16 cellular contexts compared by ENCODE assay signal in the genomic region with DNA sequence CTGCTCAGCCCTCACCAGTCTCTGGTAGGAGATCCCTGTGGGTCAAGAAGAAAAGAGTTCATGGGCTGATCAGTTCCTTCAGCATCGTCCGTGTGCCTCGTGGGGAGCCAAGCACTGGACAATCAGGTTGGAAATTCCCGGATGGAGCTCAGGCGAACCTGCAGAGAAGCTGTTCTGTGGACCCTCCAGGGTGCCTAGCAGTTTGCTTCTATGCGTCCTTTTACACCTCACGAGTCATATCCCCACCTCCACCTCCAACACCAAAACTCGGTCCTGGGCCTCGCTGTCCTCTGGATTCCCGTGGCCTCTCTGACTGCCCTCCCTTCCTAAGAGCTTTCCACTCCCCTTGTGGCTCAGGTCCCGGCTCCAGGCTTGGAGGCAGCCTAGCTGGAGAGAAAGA. TPM values are rescaled to one million over a fixed set of nuclear protein-coding genes. Genes with fewer than 3 reads are reported as not detected.
"Had no signal": no experiment of that assay in that cellular context is flagged by ENCODE, and none has a peak within 500 bp of the region (broad histone marks: within the 10 kb centered on the region; RNA-seq: fewer than 3 reads in every experiment).

No MANE protein-coding gene starts in this region.

- H3K4me3 ChIP-seq: adrenal gland, esophagus squamous epithelium, ovary, right lobe of liver had no signal

- H3K36me3 ChIP-seq: adrenal gland, esophagus squamous epithelium, ovary, right lobe of liver had no signal

- H3K4me1 ChIP-seq: right lobe of liver had no signal

- DNase-seq: activated CD4-positive, alpha-beta T cell treated with anti-CD3 and anti-CD28 coated beads, Interleukin-2, amount 50 U/mL, for 1 hour; activated CD4-positive, CD25-positive, alpha-beta regulatory T cell; activated T-cell treated with anti-CD3 and anti-CD28 coated beads for 4 hours; adrenal gland; esophagus squamous epithelium; hypothalamus; nephron progenitor cell; stimulated activated CD4-positive, alpha-beta T cell treated with anti-CD3 and anti-CD28 coated beads, Interleukin-1b, Interleukin-23, amount 100 ng/mL, for 48 hours; T-helper 2 cell had no signal

- H3K27me3 ChIP-seq: adrenal gland, ovary, right lobe of liver had no signal

- H3K9me3 Mint-ChIP-seq: activated naive CD4-positive, alpha-beta T cell treated with anti-CD3 and anti-CD28 coated beads, Interleukin-2, amount 50 U/mL, for 24 hours; activated T-helper 2 cell treated with anti-CD3 and anti-CD28 coated beads, Interferon-gamma antibody, Interleukin-2, Interleukin-4, amounts not matched to agents 10 μg/mL and 5 μg/mL and 100 μg/mL, durations not matched to agents 14 hours and 24 hours and 36 hours; nephron progenitor cell had no signal

- H3K9me3 ChIP-seq: adrenal gland, esophagus squamous epithelium, ovary, right lobe of liver had no signal

- H3K4me3 Mint-ChIP-seq: activated naive CD4-positive, alpha-beta T cell treated with anti-CD3 and anti-CD28 coated beads, Interleukin-2, amount 50 U/mL, for 24 hours had no signal

- H3K27me3 Mint-ChIP-seq: activated naive CD4-positive, alpha-beta T cell treated with anti-CD3 and anti-CD28 coated beads, Interleukin-2, amount 50 U/mL, for 24 hours had no signal

- H3K27ac Mint-ChIP-seq: nephron progenitor cell had no signal

- ATAC-seq: right lobe of liver had no signal

- H3K27ac ChIP-seq: adrenal gland, esophagus squamous epithelium, ovary, right lobe of liver had no signal

RNA-seq across cellular contexts. Expression of gene PIK3R6, which starts 26.1 kb away (rescaled TPM):
- total RNA-seq: endothelial cell of umbilical vein, fibroblast of villous mesenchyme, pulmonary artery endothelial cell had no signal
- polyA plus RNA-seq: endothelial cell of umbilical vein had no signal
